In genomic region chr1:19844726-19845125, GRCh38 we compare ENCODE assay signal across 26 cellular contexts. TPM values are rescaled to one million over a fixed set of nuclear protein-coding genes. Genes with fewer than 3 reads are reported as not detected.
"Had no signal": no experiment of that assay in that cellular context is flagged by ENCODE, and none has a peak within 500 bp of the region (broad histone marks: within the 10 kb centered on the region; RNA-seq: fewer than 3 reads in every experiment).

No MANE protein-coding gene starts in this region.

- H3K27me3 ChIP-seq: neural progenitor cell, pancreas, tibial nerve had no signal

- H3K4me3 ChIP-seq: dorsolateral prefrontal cortex, heart left ventricle, lung, neural progenitor cell, pancreas, prostate gland, tibial nerve had no signal

- ATAC-seq: heart left ventricle; left colon; left ventricle myocardium superior; naive thymus-derived CD8-positive, alpha-beta T cell; pancreas; stimulated activated effector memory CD8-positive, alpha-beta T cell treated with anti-CD3 and anti-CD28 coated beads, Interleukin-12 subunit alpha, Interleukin-12 subunit beta, amount 100 ng/mL, for 72 hours; stimulated activated naive CD8-positive, alpha-beta T cell treated with anti-CD3 and anti-CD28 coated beads, Interleukin-15, Interleukin-2, amounts not matched to agents 100 U/mL and 50 U/mL, for 24 hours had no signal

- H3K36me3 ChIP-seq: heart left ventricle, neural progenitor cell, pancreas, prostate gland, tibial nerve had no signal

- H2AFZ ChIP-seq: neural progenitor cell had no signal

- DNase-seq: cortex of kidney; dorsolateral prefrontal cortex; effector CD8-positive, alpha-beta T cell; heart left ventricle; hippocampal formation; left colon; left ventricle myocardium superior; mesendoderm; naive thymus-derived CD8-positive, alpha-beta T cell; nucleus accumbens; pancreas; stimulated activated CD4-positive, alpha-beta T cell treated with anti-CD3 and anti-CD28 coated beads, Interleukin-4, amount 100 ng/mL, for 1 hour; stimulated activated CD8-positive, alpha-beta memory T cell treated with anti-CD3 and anti-CD28 coated beads, Interleukin-4, amount 100 ng/mL, for 48 hours; stimulated activated naive CD8-positive, alpha-beta T cell treated with anti-CD3 and anti-CD28 coated beads, Interleukin-15, Interleukin-2, amounts not matched to agents 100 U/mL and 50 U/mL, for 24 hours had no signal

- H3K9ac ChIP-seq: neural progenitor cell had no signal

- H3K9me3 ChIP-seq: heart left ventricle, pancreas, prostate gland, tibial nerve had no signal

- H3K27ac ChIP-seq: dorsolateral prefrontal cortex, heart left ventricle, neural progenitor cell, pancreas, prostate gland had no signal

- H3K4me1 ChIP-seq: heart left ventricle, neural progenitor cell, pancreas, prostate gland had no signal

- H3K4me2 ChIP-seq: neural progenitor cell had no signal

RNA-seq across cellular contexts. Expression of gene RNF186, which starts 29.6 kb away (rescaled TPM):
- total RNA-seq: dorsolateral prefrontal cortex; fibroblast of lung; frontal cortex; glomerular endothelial cell; heart left ventricle; kidney epithelial cell; left ventricle myocardium superior; lung; mononuclear cell; naive thymus-derived CD8-positive, alpha-beta T cell; prostate gland; temporal lobe; tibial nerve; ureter had no signal
